1 cellular context compared by ENCODE assay signal in the genomic region with DNA sequence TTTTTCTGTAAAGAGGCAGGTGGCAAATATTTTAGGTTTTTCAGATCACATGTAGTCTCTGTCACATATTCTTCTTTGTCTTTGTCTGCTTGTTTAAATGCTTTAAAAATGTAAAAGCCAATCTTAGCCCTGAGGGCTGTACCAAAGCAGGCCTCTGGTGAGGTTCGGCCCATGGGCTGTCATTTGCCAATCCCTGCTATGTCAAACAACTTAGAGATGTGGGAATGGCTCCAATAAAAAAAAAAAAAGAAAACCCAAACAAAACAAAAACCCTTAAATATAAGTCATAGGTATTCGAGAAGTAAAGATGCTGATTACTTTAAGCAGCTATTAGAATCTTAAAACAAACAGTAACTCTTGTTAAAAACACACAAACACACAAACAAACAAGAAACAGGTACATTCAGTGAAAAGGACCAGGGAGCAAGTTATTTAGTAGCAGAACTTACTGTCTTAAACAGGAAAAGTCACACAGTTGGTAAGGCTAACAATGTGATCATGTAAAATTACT.
TF ChIP-seq lines count a peak whose summit lies in the region.

No MANE protein-coding gene starts in this region.

TF ChIP-seq in K562, 482 proteins besides CTCF, POLR2A, EP300 and RAD21 (continued from another document and continues in another):
- TF ChIP-seq, protein P1, sequence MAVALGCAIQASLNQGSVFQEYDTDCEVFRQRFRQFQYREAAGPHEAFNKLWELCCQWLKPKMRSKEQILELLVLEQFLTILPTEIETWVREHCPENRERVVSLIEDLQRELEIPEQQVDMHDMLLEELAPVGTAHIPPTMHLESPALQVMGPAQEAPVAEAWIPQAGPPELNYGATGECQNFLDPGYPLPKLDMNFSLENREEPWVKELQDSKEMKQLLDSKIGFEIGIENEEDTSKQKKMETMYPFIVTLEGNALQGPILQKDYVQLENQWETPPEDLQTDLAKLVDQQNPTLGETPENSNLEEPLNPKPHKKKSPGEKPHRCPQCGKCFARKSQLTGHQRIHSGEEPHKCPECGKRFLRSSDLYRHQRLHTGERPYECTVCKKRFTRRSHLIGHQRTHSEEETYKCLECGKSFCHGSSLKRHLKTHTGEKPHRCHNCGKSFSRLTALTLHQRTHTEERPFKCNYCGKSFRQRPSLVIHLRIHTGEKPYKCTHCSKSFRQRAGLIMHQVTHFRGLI (CRISPR knock-in tag; IDR thresholded peaks at IDR 0.05): 0 out of 2 replicates have a peak, but pooled peaks have one; percentile 34
- TF ChIP-seq, protein P2, sequence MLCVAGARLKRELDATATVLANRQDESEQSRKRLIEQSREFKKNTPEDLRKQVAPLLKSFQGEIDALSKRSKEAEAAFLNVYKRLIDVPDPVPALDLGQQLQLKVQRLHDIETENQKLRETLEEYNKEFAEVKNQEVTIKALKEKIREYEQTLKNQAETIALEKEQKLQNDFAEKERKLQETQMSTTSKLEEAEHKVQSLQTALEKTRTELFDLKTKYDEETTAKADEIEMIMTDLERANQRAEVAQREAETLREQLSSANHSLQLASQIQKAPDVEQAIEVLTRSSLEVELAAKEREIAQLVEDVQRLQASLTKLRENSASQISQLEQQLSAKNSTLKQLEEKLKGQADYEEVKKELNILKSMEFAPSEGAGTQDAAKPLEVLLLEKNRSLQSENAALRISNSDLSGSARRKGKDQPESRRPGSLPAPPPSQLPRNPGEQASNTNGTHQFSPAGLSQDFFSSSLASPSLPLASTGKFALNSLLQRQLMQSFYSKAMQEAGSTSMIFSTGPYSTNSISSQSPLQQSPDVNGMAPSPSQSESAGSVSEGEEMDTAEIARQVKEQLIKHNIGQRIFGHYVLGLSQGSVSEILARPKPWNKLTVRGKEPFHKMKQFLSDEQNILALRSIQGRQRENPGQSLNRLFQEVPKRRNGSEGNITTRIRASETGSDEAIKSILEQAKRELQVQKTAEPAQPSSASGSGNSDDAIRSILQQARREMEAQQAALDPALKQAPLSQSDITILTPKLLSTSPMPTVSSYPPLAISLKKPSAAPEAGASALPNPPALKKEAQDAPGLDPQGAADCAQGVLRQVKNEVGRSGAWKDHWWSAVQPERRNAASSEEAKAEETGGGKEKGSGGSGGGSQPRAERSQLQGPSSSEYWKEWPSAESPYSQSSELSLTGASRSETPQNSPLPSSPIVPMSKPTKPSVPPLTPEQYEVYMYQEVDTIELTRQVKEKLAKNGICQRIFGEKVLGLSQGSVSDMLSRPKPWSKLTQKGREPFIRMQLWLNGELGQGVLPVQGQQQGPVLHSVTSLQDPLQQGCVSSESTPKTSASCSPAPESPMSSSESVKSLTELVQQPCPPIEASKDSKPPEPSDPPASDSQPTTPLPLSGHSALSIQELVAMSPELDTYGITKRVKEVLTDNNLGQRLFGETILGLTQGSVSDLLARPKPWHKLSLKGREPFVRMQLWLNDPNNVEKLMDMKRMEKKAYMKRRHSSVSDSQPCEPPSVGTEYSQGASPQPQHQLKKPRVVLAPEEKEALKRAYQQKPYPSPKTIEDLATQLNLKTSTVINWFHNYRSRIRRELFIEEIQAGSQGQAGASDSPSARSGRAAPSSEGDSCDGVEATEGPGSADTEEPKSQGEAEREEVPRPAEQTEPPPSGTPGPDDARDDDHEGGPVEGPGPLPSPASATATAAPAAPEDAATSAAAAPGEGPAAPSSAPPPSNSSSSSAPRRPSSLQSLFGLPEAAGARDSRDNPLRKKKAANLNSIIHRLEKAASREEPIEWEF (CRISPR knock-in tag; IDR thresholded peaks at IDR 0.05): no peak
- TF ChIP-seq ZNF146 (CRISPR knock-in tag; IDR thresholded peaks at IDR 0.05; ENCODE audit: unreplicated experiment) (no peak), DMBX1 (CRISPR knock-in tag; IDR thresholded peaks at IDR 0.05; ENCODE audit: borderline replicate concordance) (0 out of 2 replicates have a peak, but pooled peaks have one; percentile 11), GTF2F1 (IDR thresholded peaks at IDR 0.05; ENCODE audit: low read depth, low read length) (no peak), NFRKB (IDR thresholded peaks at IDR 0.05; ENCODE audit: low read depth) (peak; percentile 80), DACH1 (IDR thresholded peaks at IDR 0.05; ENCODE audit: partially characterized antibody) (no peak), SMARCE1 (IDR thresholded peaks at IDR 0.05) (no peak), JUNB (CRISPR knock-in tag; conservative IDR thresholded peaks at IDR 0.05) (no peak), FIP1L1 (IDR thresholded peaks at IDR 0.05; ENCODE audit: low read depth, low read length, poor library complexity, severe bottlenecking) (no peak), NCOA6 (IDR thresholded peaks at IDR 0.05) (no peak), HLTF (IDR thresholded peaks at IDR 0.05) (0 out of 2 replicates have a peak, but pooled peaks have one; percentile 57), LARP7 (IDR thresholded peaks at IDR 0.05) (peak; percentile 47; the same call in 1 of the 2 replicates), ZNF253 (CRISPR knock-in tag; conservative IDR thresholded peaks at IDR 0.05) (no peak), MCM3 (IDR thresholded peaks at IDR 0.05) (no peak), HDAC1 (IDR thresholded peaks at IDR 0.05) (peak in 1 of 2 experiments; percentile 16; a peak in 1 of 4 replicates), BCL6 (CRISPR knock-in tag; IDR thresholded peaks at IDR 0.05) (no peak), TCF7 (IDR thresholded peaks at IDR 0.05; ENCODE audit: borderline replicate concordance) (no peak), FOXM1 (IDR thresholded peaks at IDR 0.05; ENCODE audit: low read depth) (no peak), FOXM1 (CRISPR knock-in tag; IDR thresholded peaks at IDR 0.05; ENCODE audit: low read depth) (no peak), ARID2 (IDR thresholded peaks at IDR 0.05) (no peak), CREBBP (IDR thresholded peaks at IDR 0.05; ENCODE audit: low read depth, low read length) (no peak), ZFP36 (IDR thresholded peaks at IDR 0.05; ENCODE audit: low read depth, low read length, partially characterized antibody) (no peak)
- TF ChIP-seq, protein P3, sequence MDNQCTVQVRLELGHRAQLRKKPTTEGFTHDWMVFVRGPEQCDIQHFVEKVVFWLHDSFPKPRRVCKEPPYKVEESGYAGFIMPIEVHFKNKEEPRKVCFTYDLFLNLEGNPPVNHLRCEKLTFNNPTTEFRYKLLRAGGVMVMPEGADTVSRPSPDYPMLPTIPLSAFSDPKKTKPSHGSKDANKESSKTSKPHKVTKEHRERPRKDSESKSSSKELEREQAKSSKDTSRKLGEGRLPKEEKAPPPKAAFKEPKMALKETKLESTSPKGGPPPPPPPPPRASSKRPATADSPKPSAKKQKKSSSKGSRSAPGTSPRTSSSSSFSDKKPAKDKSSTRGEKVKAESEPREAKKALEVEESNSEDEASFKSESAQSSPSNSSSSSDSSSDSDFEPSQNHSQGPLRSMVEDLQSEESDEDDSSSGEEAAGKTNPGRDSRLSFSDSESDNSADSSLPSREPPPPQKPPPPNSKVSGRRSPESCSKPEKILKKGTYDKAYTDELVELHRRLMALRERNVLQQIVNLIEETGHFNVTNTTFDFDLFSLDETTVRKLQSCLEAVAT (IDR thresholded peaks at IDR 0.05): peak in 1 of 2 experiments; percentile 82; a peak in 1 of 4 replicates
- TF ChIP-seq, protein P4, sequence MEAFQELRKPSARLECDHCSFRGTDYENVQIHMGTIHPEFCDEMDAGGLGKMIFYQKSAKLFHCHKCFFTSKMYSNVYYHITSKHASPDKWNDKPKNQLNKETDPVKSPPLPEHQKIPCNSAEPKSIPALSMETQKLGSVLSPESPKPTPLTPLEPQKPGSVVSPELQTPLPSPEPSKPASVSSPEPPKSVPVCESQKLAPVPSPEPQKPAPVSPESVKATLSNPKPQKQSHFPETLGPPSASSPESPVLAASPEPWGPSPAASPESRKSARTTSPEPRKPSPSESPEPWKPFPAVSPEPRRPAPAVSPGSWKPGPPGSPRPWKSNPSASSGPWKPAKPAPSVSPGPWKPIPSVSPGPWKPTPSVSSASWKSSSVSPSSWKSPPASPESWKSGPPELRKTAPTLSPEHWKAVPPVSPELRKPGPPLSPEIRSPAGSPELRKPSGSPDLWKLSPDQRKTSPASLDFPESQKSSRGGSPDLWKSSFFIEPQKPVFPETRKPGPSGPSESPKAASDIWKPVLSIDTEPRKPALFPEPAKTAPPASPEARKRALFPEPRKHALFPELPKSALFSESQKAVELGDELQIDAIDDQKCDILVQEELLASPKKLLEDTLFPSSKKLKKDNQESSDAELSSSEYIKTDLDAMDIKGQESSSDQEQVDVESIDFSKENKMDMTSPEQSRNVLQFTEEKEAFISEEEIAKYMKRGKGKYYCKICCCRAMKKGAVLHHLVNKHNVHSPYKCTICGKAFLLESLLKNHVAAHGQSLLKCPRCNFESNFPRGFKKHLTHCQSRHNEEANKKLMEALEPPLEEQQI (IDR thresholded peaks at IDR 0.05): no peak
- TF ChIP-seq, protein P5, sequence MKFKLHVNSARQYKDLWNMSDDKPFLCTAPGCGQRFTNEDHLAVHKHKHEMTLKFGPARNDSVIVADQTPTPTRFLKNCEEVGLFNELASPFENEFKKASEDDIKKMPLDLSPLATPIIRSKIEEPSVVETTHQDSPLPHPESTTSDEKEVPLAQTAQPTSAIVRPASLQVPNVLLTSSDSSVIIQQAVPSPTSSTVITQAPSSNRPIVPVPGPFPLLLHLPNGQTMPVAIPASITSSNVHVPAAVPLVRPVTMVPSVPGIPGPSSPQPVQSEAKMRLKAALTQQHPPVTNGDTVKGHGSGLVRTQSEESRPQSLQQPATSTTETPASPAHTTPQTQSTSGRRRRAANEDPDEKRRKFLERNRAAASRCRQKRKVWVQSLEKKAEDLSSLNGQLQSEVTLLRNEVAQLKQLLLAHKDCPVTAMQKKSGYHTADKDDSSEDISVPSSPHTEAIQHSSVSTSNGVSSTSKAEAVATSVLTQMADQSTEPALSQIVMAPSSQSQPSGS (CRISPR knock-in tag; IDR thresholded peaks at IDR 0.05): no peak
- TF ChIP-seq, protein P6, sequence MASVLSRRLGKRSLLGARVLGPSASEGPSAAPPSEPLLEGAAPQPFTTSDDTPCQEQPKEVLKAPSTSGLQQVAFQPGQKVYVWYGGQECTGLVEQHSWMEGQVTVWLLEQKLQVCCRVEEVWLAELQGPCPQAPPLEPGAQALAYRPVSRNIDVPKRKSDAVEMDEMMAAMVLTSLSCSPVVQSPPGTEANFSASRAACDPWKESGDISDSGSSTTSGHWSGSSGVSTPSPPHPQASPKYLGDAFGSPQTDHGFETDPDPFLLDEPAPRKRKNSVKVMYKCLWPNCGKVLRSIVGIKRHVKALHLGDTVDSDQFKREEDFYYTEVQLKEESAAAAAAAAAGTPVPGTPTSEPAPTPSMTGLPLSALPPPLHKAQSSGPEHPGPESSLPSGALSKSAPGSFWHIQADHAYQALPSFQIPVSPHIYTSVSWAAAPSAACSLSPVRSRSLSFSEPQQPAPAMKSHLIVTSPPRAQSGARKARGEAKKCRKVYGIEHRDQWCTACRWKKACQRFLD (CRISPR knock-in tag; IDR thresholded peaks at IDR 0.05): peak; percentile 18; the same call in 1 of the 2 replicates
- TF ChIP-seq, protein P7, sequence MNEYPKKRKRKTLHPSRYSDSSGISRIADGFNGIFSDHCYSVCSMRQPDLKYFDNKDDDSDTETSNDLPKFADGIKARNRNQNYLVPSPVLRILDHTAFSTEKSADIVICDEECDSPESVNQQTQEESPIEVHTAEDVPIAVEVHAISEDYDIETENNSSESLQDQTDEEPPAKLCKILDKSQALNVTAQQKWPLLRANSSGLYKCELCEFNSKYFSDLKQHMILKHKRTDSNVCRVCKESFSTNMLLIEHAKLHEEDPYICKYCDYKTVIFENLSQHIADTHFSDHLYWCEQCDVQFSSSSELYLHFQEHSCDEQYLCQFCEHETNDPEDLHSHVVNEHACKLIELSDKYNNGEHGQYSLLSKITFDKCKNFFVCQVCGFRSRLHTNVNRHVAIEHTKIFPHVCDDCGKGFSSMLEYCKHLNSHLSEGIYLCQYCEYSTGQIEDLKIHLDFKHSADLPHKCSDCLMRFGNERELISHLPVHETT (CRISPR knock-in tag; conservative IDR thresholded peaks at IDR 0.05 in 1 of 2, IDR thresholded peaks at IDR 0.05 in 1 of 2): no peak
- TF ChIP-seq, protein P8, sequence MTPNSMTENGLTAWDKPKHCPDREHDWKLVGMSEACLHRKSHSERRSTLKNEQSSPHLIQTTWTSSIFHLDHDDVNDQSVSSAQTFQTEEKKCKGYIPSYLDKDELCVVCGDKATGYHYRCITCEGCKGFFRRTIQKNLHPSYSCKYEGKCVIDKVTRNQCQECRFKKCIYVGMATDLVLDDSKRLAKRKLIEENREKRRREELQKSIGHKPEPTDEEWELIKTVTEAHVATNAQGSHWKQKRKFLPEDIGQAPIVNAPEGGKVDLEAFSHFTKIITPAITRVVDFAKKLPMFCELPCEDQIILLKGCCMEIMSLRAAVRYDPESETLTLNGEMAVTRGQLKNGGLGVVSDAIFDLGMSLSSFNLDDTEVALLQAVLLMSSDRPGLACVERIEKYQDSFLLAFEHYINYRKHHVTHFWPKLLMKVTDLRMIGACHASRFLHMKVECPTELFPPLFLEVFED (CRISPR knock-in tag; conservative IDR thresholded peaks at IDR 0.05): 0 out of 2 replicates have a peak, but pooled peaks have one; percentile 64
- TF ChIP-seq, protein P9, sequence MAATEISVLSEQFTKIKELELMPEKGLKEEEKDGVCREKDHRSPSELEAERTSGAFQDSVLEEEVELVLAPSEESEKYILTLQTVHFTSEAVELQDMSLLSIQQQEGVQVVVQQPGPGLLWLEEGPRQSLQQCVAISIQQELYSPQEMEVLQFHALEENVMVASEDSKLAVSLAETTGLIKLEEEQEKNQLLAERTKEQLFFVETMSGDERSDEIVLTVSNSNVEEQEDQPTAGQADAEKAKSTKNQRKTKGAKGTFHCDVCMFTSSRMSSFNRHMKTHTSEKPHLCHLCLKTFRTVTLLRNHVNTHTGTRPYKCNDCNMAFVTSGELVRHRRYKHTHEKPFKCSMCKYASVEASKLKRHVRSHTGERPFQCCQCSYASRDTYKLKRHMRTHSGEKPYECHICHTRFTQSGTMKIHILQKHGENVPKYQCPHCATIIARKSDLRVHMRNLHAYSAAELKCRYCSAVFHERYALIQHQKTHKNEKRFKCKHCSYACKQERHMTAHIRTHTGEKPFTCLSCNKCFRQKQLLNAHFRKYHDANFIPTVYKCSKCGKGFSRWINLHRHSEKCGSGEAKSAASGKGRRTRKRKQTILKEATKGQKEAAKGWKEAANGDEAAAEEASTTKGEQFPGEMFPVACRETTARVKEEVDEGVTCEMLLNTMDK (IDR thresholded peaks at IDR 0.05; ENCODE audit: borderline replicate concordance, insufficient read depth, low read depth, low read length, poor library complexity, severe bottlenecking): no peak
- TF ChIP-seq, protein P10, sequence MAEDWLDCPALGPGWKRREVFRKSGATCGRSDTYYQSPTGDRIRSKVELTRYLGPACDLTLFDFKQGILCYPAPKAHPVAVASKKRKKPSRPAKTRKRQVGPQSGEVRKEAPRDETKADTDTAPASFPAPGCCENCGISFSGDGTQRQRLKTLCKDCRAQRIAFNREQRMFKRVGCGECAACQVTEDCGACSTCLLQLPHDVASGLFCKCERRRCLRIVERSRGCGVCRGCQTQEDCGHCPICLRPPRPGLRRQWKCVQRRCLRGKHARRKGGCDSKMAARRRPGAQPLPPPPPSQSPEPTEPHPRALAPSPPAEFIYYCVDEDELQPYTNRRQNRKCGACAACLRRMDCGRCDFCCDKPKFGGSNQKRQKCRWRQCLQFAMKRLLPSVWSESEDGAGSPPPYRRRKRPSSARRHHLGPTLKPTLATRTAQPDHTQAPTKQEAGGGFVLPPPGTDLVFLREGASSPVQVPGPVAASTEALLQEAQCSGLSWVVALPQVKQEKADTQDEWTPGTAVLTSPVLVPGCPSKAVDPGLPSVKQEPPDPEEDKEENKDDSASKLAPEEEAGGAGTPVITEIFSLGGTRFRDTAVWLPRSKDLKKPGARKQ (CRISPR knock-in tag; IDR thresholded peaks at IDR 0.05): no peak
